Comparison of ENCODE assay signal across 18 cellular contexts in genomic region chr16:68750243-68750642, GRCh38. TPM values are rescaled to one million over a fixed set of nuclear protein-coding genes. Genes with fewer than 3 reads are reported as not detected.
"Had no signal": no experiment of that assay in that cellular context is flagged by ENCODE, and none has a peak within 500 bp of the region (broad histone marks: within the 10 kb centered on the region; RNA-seq: fewer than 3 reads in every experiment).

No MANE protein-coding gene starts in this region.

- H3K9me3 Mint-ChIP-seq: effector memory CD8-positive, alpha-beta T cell; stimulated activated memory B cell treated with anti-CD40 and anti-IgM and Interleukin-4, amounts not matched to agents 10 μg/mL and 1 μg/mL and 100 μg/mL, for 72 hours; T-helper 1 cell treated with Interleukin-12 subunit alpha and Interleukin-12 subunit beta and Interleukin-4 antibody, amounts not matched to agents 30 μg/mL and 1 μg/mL, for 36 hours had no signal

- H3K4me3 Mint-ChIP-seq: effector memory CD8-positive, alpha-beta T cell; stimulated activated memory B cell treated with anti-CD40 and anti-IgM and Interleukin-4, amounts not matched to agents 10 μg/mL and 1 μg/mL and 100 μg/mL, for 72 hours; T-helper 1 cell treated with Interleukin-12 subunit alpha and Interleukin-12 subunit beta and Interleukin-4 antibody, amounts not matched to agents 30 μg/mL and 1 μg/mL, for 36 hours had no signal

- H3K27ac Mint-ChIP-seq: effector memory CD8-positive, alpha-beta T cell; stimulated activated memory B cell treated with anti-CD40 and anti-IgM and Interleukin-4, amounts not matched to agents 10 μg/mL and 1 μg/mL and 100 μg/mL, for 72 hours; T-helper 1 cell treated with Interleukin-12 subunit alpha and Interleukin-12 subunit beta and Interleukin-4 antibody, amounts not matched to agents 30 μg/mL and 1 μg/mL, for 36 hours had no signal

- H3K36me3 Mint-ChIP-seq: stimulated activated memory B cell treated with anti-CD40 and anti-IgM and Interleukin-4, amounts not matched to agents 10 μg/mL and 1 μg/mL and 100 μg/mL, for 72 hours had no signal

- H3K9me3 ChIP-seq: gastrocnemius medialis, heart left ventricle, pancreas had no signal

- H3K27me3 Mint-ChIP-seq: stimulated activated memory B cell treated with anti-CD40 and anti-IgM and Interleukin-4, amounts not matched to agents 10 μg/mL and 1 μg/mL and 100 μg/mL, for 72 hours had no signal

- H3K27ac ChIP-seq: gastrocnemius medialis, heart left ventricle had no signal

- H3K4me3 ChIP-seq: gastrocnemius medialis, heart left ventricle, pancreas had no signal

- H3K36me3 ChIP-seq: gastrocnemius medialis, heart left ventricle, pancreas had no signal

- H3K27me3 ChIP-seq: gastrocnemius medialis, pancreas had no signal

- DNase-seq: activated naive CD4-positive, alpha-beta T cell; activated T-cell treated with anti-CD3 and anti-CD28 coated beads for 4 hours; anterior cingulate cortex; dermis blood vessel endothelial cell; effector memory CD8-positive, alpha-beta T cell; erythroblast; gastrocnemius medialis; heart left ventricle; left cardiac atrium; pancreas; retina; stimulated activated CD4-positive, alpha-beta T cell treated with anti-CD3 and anti-CD28 coated beads, Interleukin-2, amount 100 ng/mL, for 48 hours had no signal

- FAIRE-seq: pancreas, TTC549 had no signal

- ATAC-seq: activated CD4-positive, CD25-positive, alpha-beta regulatory T cell treated with anti-CD3 and anti-CD28 coated beads, Interleukin-2, amount 50 U/mL, for 24 hours; effector memory CD8-positive, alpha-beta T cell; gastrocnemius medialis; heart left ventricle; left cardiac atrium; SK-N-SH treated with all-trans-retinoic acid at 6 μM for 48 hours; stimulated activated memory B cell treated with anti-CD40 and anti-IgM and Interleukin-4, amounts not matched to agents 10 μg/mL and 1 μg/mL and 100 μg/mL, for 72 hours had no signal

- H3K4me1 ChIP-seq: gastrocnemius medialis, heart left ventricle had no signal

RNA-seq across cellular contexts. Expression of gene CDH1, which starts 13.2 kb away (rescaled TPM):
- total RNA-seq: lung microvascular endothelial cell had no signal
